In genomic region chr7:17103170-17103569, GRCh38 we compare ENCODE assay signal across 18 cellular contexts.
A peak's percentile ranks its signal among the peaks of the same experiment; 100 is the strongest.
DNase-seq lines count a peak whose midpoint lies in the region; ATAC-seq, FAIRE-seq and TF ChIP-seq lines count a peak whose summit lies in the region.
"Had no signal": no experiment of that assay in that cellular context is flagged by ENCODE, and none has a peak within 500 bp of the region (broad histone marks: within the 10 kb centered on the region; RNA-seq: fewer than 3 reads in every experiment).

No MANE protein-coding gene starts in this region.

- TF ChIP-seq RAD21 in HepG2 (CRISPR knock-in tag; IDR thresholded peaks at IDR 0.05) = no peak

- H3K4me1 ChIP-seq in HepG2 (ENCODE audit: insufficient read depth, low read length) (peaks cover 50% of the 10 kb centered on the region), right lobe of liver (peaks cover 0 to 20% (median 3%) of the 10 kb centered on the region in 4 donors)
- H3K4me1 ChIP-seq: BLaER1 treated with 17β-estradiol and CSF1 and Interleukin-3, amounts not matched to agents 10 nM and 100 nM; HAP-1 had no signal

- H3K36me3 Mint-ChIP-seq in WTC11 = peaks cover 4% of the 10 kb centered on the region; the same call in 1 of the 2 replicates
- H3K36me3 Mint-ChIP-seq: CD4-positive, CD25-positive, alpha-beta regulatory T cell; CD8-positive, alpha-beta memory T cell had no signal

- no peaks in the 10 kb centered on the region for H3K79me2 ChIP-seq in HepG2 (ENCODE audit: insufficient read depth, low read length)

- intact Hi-C loops in HepG2 (cut with micrococcal nuclease; ENCODE audit: unreplicated experiment) = no loop called here
- intact Hi-C loops in right lobe of liver (cut with DNase I) = no loop called here

- CTCF ChIA-PET in HepG2 (lab: Yijun Ruan, JAX; ENCODE audit: low intra/inter-chr PET ratio, low total read pairs) (no interaction called here), WTC11 (lab: Charles Lee) (no interaction called here)

- H3K4me3 ChIP-seq in HepG2 (replicated peaks in 1 of 3; ENCODE audit: insufficient read depth in 1 of 3, low read depth in 2 of 3, low read length in 3 of 3) (no peak overlapping the region), right lobe of liver (no peak overlapping the region)
- H3K4me3 ChIP-seq: BLaER1 treated with 17β-estradiol and CSF1 and Interleukin-3, amounts not matched to agents 10 nM and 100 nM; HAP-1 had no signal

- TF ChIP-seq CTCF in HepG2 (CRISPR knock-in tag; IDR thresholded peaks at IDR 0.05) = no peak
- no peak for TF ChIP-seq CTCF in right lobe of liver (IDR thresholded peaks at IDR 0.05)
- TF ChIP-seq CTCF in WTC11 (IDR thresholded peaks at IDR 0.05) = no peak
- TF ChIP-seq CTCF in GM13976 (IDR thresholded peaks at IDR 0.05; ENCODE audit: borderline replicate concordance, control extremely low read depth, extremely low read depth, insufficient read depth, missing control alignments) = no peak

- H3K9me3 ChIP-seq in HepG2 (ENCODE audit: low read length) (peaks cover 12% of the 10 kb centered on the region), right lobe of liver (peaks cover 0 to 7% (median 0%) of the 10 kb centered on the region in 4 donors)
- H3K9me3 ChIP-seq: HAP-1 had no signal

- ATAC-seq in HepG2 (no peak), right lobe of liver (no peak), WTC11 (peak; percentile 92)

- 34% methylated on average over 4 of the region's 4 CpGs for WGBS in HepG2 (ENCODE audit: low lambda C conversion rate)
- 52% methylated on average over 4 of the region's 4 CpGs for WGBS in right lobe of liver (ENCODE audit: insufficient coverage, low coverage, low lambda C conversion rate, missing lambda C conversion rate)

- no peak overlapping the region for H3K27ac Mint-ChIP-seq in WTC11
- H3K27ac Mint-ChIP-seq: CD4-positive, CD25-positive, alpha-beta regulatory T cell; CD8-positive, alpha-beta memory T cell had no signal

- BruUV-seq in HepG2 (replicated peaks; lab: Mats Ljungman, UMichigan) = no TSS peak

- no peak for DNase-seq in HepG2 (ENCODE audit: low spot score)
- DNase-seq in right lobe of liver = no peak
- DNase-seq in WTC11 (ENCODE audit: low spot score) = no peak
- DNase-seq in iPS DF 4.7 (ENCODE audit: extremely low read depth, low spot score) = peak; percentile 41
- no peak for DNase-seq in iPS-NIHi7 (ENCODE audit: extremely low spot score)
- no peak for DNase-seq in GM13976 (ENCODE audit: low spot score)
- no peak for DNase-seq in GDM1 (lab: John Stamatoyannopoulos, UW)
- DNase-seq: 8988T; CD4-positive, CD25-positive, alpha-beta regulatory T cell; CD8-positive, alpha-beta memory T cell; DMS 273 treated with DMSO at 0.1 percent for 48 hours; DND-41; EL; KG1 had no signal

- POLR2A ChIA-PET in HepG2 (lab: Yijun Ruan, JAX) (interaction anchor here (1.0 kb wide), 1 partner anchor 27 kb away, joined by 3 read pairs; no protein-coding TSS in a partner anchor), WTC11 (lab: Charles Lee) (no interaction called here)

- in situ Hi-C loops in HepG2 (cut with HindIII; ENCODE audit: extremely low pct_ligation_motif_present, low pct_unique_long_range_greater_than_20kb) (no loop called here), GM13976 (cut with MboI; ENCODE audit: low sequenced_read_pairs, unreplicated experiment) (no loop called here)

- no peaks in the 10 kb centered on the region; the same call in 1 of the 2 replicates for H3K27me3 Mint-ChIP-seq in WTC11 (ENCODE audit: low read depth)
- H3K27me3 Mint-ChIP-seq: CD4-positive, CD25-positive, alpha-beta regulatory T cell; CD8-positive, alpha-beta memory T cell had no signal

- TF ChIP-seq POLR2A in HepG2 (IDR thresholded peaks at IDR 0.05; ENCODE audit: insufficient read depth in 1 of 2, low read depth in 2 of 2, low read length in 2 of 2) = no peak
- no peak for TF ChIP-seq POLR2A in right lobe of liver (IDR thresholded peaks at IDR 0.05)

- no peak overlapping the region for H2AFZ ChIP-seq in HepG2 (ENCODE audit: low read length)

- peaks cover 37% of the 10 kb centered on the region for H3K4me1 Mint-ChIP-seq in WTC11

- H3K4me2 ChIP-seq in HepG2 (ENCODE audit: low read depth, low read length) = peak overlapping the region; percentile 23; the same call in 1 of the 2 replicates
- H3K4me2 ChIP-seq: BLaER1 treated with 17β-estradiol and CSF1 and Interleukin-3, amounts not matched to agents 10 nM and 100 nM had no signal

- H3K4me3 Mint-ChIP-seq in WTC11 = no peak overlapping the region
- H3K4me3 Mint-ChIP-seq: CD4-positive, CD25-positive, alpha-beta regulatory T cell; CD8-positive, alpha-beta memory T cell had no signal

- H3K27ac ChIP-seq in HepG2 (ENCODE audit: extremely low read length, insufficient read depth, low read length) (no peak overlapping the region), right lobe of liver (no peak overlapping the region)
- H3K27ac ChIP-seq: BLaER1 treated with 17β-estradiol and CSF1 and Interleukin-3, amounts not matched to agents 10 nM and 100 nM had no signal

- no peak for FAIRE-seq in HepG2 (lab: Jason Lieb, UNC)
- FAIRE-seq: GM12892, H1 had no signal

- H3K36me3 ChIP-seq in HepG2 (replicated peaks in 1 of 2; ENCODE audit: control insufficient read depth in 1 of 2, insufficient read depth in 2 of 2, low read length in 2 of 2) (no peaks in the 10 kb centered on the region), right lobe of liver (no peaks in the 10 kb centered on the region)
- H3K36me3 ChIP-seq: BLaER1 treated with 17β-estradiol and CSF1 and Interleukin-3, amounts not matched to agents 10 nM and 100 nM; HAP-1 had no signal

- H3K27me3 ChIP-seq in HepG2 (ENCODE audit: control insufficient read depth in 1 of 2, insufficient read depth in 2 of 2, low read length in 2 of 2) (no peaks in the 10 kb centered on the region), right lobe of liver (no peaks in the 10 kb centered on the region)
- H3K27me3 ChIP-seq: BLaER1 treated with 17β-estradiol and CSF1 and Interleukin-3, amounts not matched to agents 10 nM and 100 nM had no signal

- no peaks in the 10 kb centered on the region for H4K20me1 ChIP-seq in HepG2 (ENCODE audit: insufficient read depth, low read length)
- H4K20me1 ChIP-seq: BLaER1 treated with 17β-estradiol and CSF1 and Interleukin-3, amounts not matched to agents 10 nM and 100 nM had no signal

- peaks cover 13% of the 10 kb centered on the region for H3K9me3 Mint-ChIP-seq in WTC11
- H3K9me3 Mint-ChIP-seq: CD8-positive, alpha-beta memory T cell had no signal

- no peak overlapping the region for H3K9ac ChIP-seq in HepG2 (ENCODE audit: insufficient read depth, low read depth, low read length)
- H3K9ac ChIP-seq: BLaER1 treated with 17β-estradiol and CSF1 and Interleukin-3, amounts not matched to agents 10 nM and 100 nM had no signal

- 0 out of 4 replicates have a peak, but pooled peaks of 1 of the 2 experiments have one; percentile 6 for TF ChIP-seq EP300 in HepG2 (IDR thresholded peaks at IDR 0.05; ENCODE audit: low read depth in 2 of 2, low read length in 2 of 2)
- TF ChIP-seq EP300 in HepG2 (CRISPR knock-in tag; IDR thresholded peaks at IDR 0.05; ENCODE audit: borderline replicate concordance) = no peak

TF ChIP-seq in HepG2, 621 proteins besides CTCF, POLR2A, EP300 and RAD21:
- TF ChIP-seq NR2F1 (CRISPR knock-in tag; IDR thresholded peaks at IDR 0.05) (0 out of 4 replicates have a peak, but pooled peaks of 1 of the 2 experiments have one; percentile 31), RARA (CRISPR knock-in tag; IDR thresholded peaks at IDR 0.05) (0 out of 2 replicates have a peak, but pooled peaks have one; percentile 3), HNF4A (CRISPR knock-in tag; IDR thresholded peaks at IDR 0.05) (peak; percentile 42; the same call in 1 of the 2 replicates), KMT2B (CRISPR knock-in tag; IDR thresholded peaks at IDR 0.05) (no peak)

TF ChIP-seq in WTC11, 78 proteins besides CTCF, POLR2A, EP300 and RAD21 (continues in another document):
- TF ChIP-seq CBFB (CRISPR knock-in tag; IDR thresholded peaks at IDR 0.05; ENCODE audit: low read depth) = no peak
- no peak for TF ChIP-seq EMX1 (CRISPR knock-in tag; IDR thresholded peaks at IDR 0.05)
- TF ChIP-seq HMGXB4 (CRISPR knock-in tag; IDR thresholded peaks at IDR 0.05) = no peak
- TF ChIP-seq KAT7 (CRISPR knock-in tag; IDR thresholded peaks at IDR 0.05; ENCODE audit: borderline replicate concordance) = no peak
- no peak for TF ChIP-seq ZNF396 (CRISPR knock-in tag; IDR thresholded peaks at IDR 0.05; ENCODE audit: borderline replicate concordance)
- no peak for TF ChIP-seq NR2C2 (CRISPR knock-in tag; IDR thresholded peaks at IDR 0.05)
- TF ChIP-seq NR3C1 (CRISPR knock-in tag; conservative IDR thresholded peaks at IDR 0.05; ENCODE audit: low read depth) = no peak
- TF ChIP-seq ATF6 (CRISPR knock-in tag; IDR thresholded peaks at IDR 0.05) = no peak
- TF ChIP-seq SOX15 (CRISPR knock-in tag; IDR thresholded peaks at IDR 0.05) = no peak
